In the genomic region with DNA sequence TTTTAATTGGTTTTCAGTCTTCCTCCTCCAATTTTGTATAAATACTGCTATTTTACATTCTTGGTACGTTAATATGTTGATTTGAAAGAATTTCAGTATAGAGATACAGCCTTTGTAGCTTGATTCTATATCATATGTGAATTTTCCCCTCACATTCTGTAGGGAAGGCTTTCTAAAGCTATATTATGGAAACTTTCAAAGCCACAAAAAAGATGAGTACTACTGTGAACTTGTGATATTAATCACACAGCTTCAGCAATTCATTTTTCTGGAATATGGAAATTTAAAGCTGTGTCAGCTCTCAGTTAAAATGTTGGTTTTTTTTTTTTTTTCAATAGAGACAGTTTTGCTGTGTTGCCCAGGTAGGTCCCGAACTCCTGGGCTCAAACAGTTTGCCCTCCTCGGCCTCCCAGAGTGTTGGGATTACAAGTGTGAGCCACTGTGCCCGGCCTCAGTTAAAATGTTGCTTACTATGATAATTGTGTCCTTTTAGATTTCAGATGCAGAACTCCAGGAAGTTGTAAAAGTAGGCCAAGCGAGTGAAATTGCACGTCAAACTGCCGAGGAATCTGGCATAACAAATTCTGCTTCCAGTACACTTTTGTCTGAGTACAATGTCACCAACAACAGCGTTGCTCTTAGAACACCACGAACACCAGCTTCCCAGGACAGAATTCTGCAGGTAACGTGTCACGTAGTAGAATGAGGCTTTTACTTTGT, we compare ENCODE assay signal across 10 cellular contexts.
"Had no signal": no experiment of that assay in that cellular context is flagged by ENCODE, and none has a peak within 500 bp of the region (broad histone marks: within the 10 kb centered on the region; RNA-seq: fewer than 3 reads in every experiment).

No MANE protein-coding gene starts in this region.

- H3K9me3 ChIP-seq: adrenal gland, transverse colon had no signal

- H3K27ac Mint-ChIP-seq: activated CD4-positive, alpha-beta T cell treated with anti-CD3 and anti-CD28 coated beads, Interleukin-2, amount 10 ng/mL, durations not matched to agents 7 days and 5 days; stimulated activated memory B cell treated with anti-CD40 and anti-IgM and Interleukin-4, amounts not matched to agents 10 μg/mL and 1 μg/mL and 100 μg/mL, for 72 hours; T-helper 1 cell treated with Interleukin-12 subunit alpha and Interleukin-12 subunit beta and Interleukin-4 antibody, amounts not matched to agents 30 μg/mL and 1 μg/mL, for 36 hours had no signal

- ATAC-seq: left cardiac atrium; stimulated activated memory B cell treated with anti-CD40 and anti-IgM and Interleukin-4, amounts not matched to agents 10 μg/mL and 1 μg/mL and 100 μg/mL, for 72 hours had no signal

- H3K27me3 ChIP-seq: adrenal gland, transverse colon had no signal

- H3K4me3 Mint-ChIP-seq: activated CD4-positive, alpha-beta T cell treated with anti-CD3 and anti-CD28 coated beads, Interleukin-2, amount 10 ng/mL, durations not matched to agents 7 days and 5 days; stimulated activated memory B cell treated with anti-CD40 and anti-IgM and Interleukin-4, amounts not matched to agents 10 μg/mL and 1 μg/mL and 100 μg/mL, for 72 hours; T-helper 1 cell treated with Interleukin-12 subunit alpha and Interleukin-12 subunit beta and Interleukin-4 antibody, amounts not matched to agents 30 μg/mL and 1 μg/mL, for 36 hours had no signal

- H3K9me3 Mint-ChIP-seq: T-helper 1 cell treated with Interleukin-12 subunit alpha and Interleukin-12 subunit beta and Interleukin-4 antibody, amounts not matched to agents 30 μg/mL and 1 μg/mL, for 36 hours had no signal

- H3K4me1 ChIP-seq: parathyroid adenoma, transverse colon had no signal

- H3K9ac ChIP-seq: parathyroid adenoma had no signal

- H3K27me3 Mint-ChIP-seq: activated CD4-positive, alpha-beta T cell treated with anti-CD3 and anti-CD28 coated beads, Interleukin-2, amount 10 ng/mL, durations not matched to agents 7 days and 5 days; stimulated activated memory B cell treated with anti-CD40 and anti-IgM and Interleukin-4, amounts not matched to agents 10 μg/mL and 1 μg/mL and 100 μg/mL, for 72 hours had no signal

- DNase-seq: activated CD4-positive, alpha-beta T cell treated with anti-CD3 and anti-CD28 coated beads, Interleukin-2, amount 10 ng/mL, durations not matched to agents 7 days and 5 days; activated gamma-delta T cell treated with Interleukin-2 at 50 U/mL for 16 hours; adrenal gland; left cardiac atrium; SHP77 treated with DMSO at 0.1 percent for 48 hours; transverse colon had no signal

- H3K27ac ChIP-seq: adrenal gland, parathyroid adenoma, transverse colon had no signal

- H3K4me3 ChIP-seq: adrenal gland, lung, transverse colon had no signal
